Comparison of ENCODE assay signal across 8 cellular contexts in the genomic region with DNA sequence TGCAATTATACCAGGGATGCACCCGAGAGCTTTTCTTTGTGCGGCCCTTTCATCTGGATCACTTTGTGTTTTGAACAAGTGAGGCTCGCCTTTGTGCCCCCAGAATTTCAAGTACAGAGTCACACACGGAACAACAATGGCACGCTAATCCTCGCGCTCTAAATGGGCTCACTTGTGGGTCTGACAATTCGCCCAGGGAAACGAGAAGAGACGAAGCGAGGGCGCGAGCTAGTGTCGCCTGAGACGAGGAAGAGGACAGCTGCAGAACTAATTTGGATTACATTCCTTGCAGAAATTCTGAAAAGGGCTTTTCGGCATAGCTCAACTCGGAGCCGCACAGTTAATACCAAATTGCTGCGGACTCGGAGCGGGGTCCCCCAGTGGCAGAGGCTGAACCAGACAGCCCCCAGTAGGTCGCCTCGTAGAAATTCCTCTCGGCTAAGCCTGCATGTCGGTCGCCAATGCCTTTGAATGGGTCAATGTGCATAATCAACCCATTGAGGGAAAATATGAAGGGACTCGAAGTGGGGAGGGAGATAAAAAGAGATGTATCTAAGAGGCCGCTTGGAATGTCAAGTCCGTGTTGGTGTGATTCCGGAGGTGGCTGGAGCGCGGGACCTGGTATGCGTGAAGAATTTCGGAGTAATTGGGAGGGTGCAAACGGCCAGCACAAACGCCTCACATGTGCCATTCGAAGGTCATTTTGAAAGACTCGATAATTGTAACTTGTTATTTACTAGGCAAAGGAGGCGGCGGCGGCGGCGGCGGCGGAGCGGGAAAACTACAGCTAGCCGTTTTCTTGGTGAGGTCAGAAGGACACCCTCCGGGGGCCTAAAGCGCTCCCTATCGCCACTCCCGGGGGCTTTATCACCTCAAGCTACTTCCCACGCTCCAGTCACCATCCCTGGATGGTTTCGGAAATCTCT. TPM values are rescaled to one million over a fixed set of nuclear protein-coding genes. Genes with fewer than 3 reads are reported as not detected.
A peak's percentile ranks its signal among the peaks of the same experiment; 100 is the strongest.
DNase-seq lines count a peak whose midpoint lies in the region; ATAC-seq, FAIRE-seq and TF ChIP-seq lines count a peak whose summit lies in the region.

No MANE protein-coding gene starts in this region.

- DNase-seq in NCI-H2171 treated with DMSO at 0.1 percent for 48 hours (lab: John Stamatoyannopoulos, UW) (peak; percentile 47), NCI-H2171 (lab: John Stamatoyannopoulos, UW) (no peak), skeletal muscle cell (ENCODE audit: low read depth) (no peak), H54 (ENCODE audit: insufficient read length, low spot score) (no peak)
- no peak for DNase-seq in activated CD4-positive, alpha-beta memory T cell treated with anti-CD3 and anti-CD28 coated beads for 36 hours

- H3K27me3 Mint-ChIP-seq in activated T-helper 17 cell treated with anti-CD3 and anti-CD28 coated beads, Interleukin-2, amount 50 U/mL, for 72 hours = peaks cover 47% of the 10 kb centered on the region
- H3K27me3 Mint-ChIP-seq in activated CD4-positive, alpha-beta memory T cell treated with anti-CD3 and anti-CD28 coated beads for 36 hours = peaks cover 42% of the 10 kb centered on the region

- H3K36me3 Mint-ChIP-seq in activated T-helper 17 cell treated with anti-CD3 and anti-CD28 coated beads, Interleukin-2, amount 50 U/mL, for 72 hours (ENCODE audit: low read depth) = peaks cover 5% of the 10 kb centered on the region
- no peaks in the 10 kb centered on the region for H3K36me3 Mint-ChIP-seq in activated CD4-positive, alpha-beta memory T cell treated with anti-CD3 and anti-CD28 coated beads for 36 hours

- ATAC-seq in activated T-helper 17 cell treated with anti-CD3 and anti-CD28 coated beads, Interleukin-2, amount 50 U/mL, for 72 hours (replicated peaks) = no peak
- no peak for ATAC-seq in HG02763 (IDR thresholded peaks at IDR 0.05; ENCODE audit: unreplicated experiment)

- peak overlapping the region; percentile 74 for H3K4me3 ChIP-seq in iPS-15b (ENCODE audit: low read depth, low read length)
- H3K4me3 ChIP-seq in skeletal muscle cell (ENCODE audit: low read depth, low read length) = peak overlapping the region; percentile 58

- no peaks in the 10 kb centered on the region for H3K9me3 ChIP-seq in iPS-15b (ENCODE audit: control insufficient read depth, insufficient read depth, low read length)

- POLR2A ChIA-PET in activated CD4-positive, alpha-beta memory T cell treated with anti-CD3 and anti-CD28 coated beads for 36 hours (lab: Charles Lee) = no interaction called here

- H3K9ac ChIP-seq in iPS-15b (ENCODE audit: low read depth, low read length) = no peak overlapping the region

- no peak for FAIRE-seq in H54 (lab: Jason Lieb, UNC)

- H3K4me1 ChIP-seq in iPS-15b (ENCODE audit: control insufficient read depth, insufficient read depth, low read length) = peaks cover 8% of the 10 kb centered on the region

- intact Hi-C loops in activated CD4-positive, alpha-beta memory T cell treated with anti-CD3 and anti-CD28 coated beads for 36 hours (cut with micrococcal nuclease) = no loop called here

- peaks cover 59% of the 10 kb centered on the region for H3K27me3 ChIP-seq in iPS-15b (ENCODE audit: control insufficient read depth, insufficient read depth, low read length)

- H3K27ac Mint-ChIP-seq in activated T-helper 17 cell treated with anti-CD3 and anti-CD28 coated beads, Interleukin-2, amount 50 U/mL, for 72 hours = no peak overlapping the region
- H3K27ac Mint-ChIP-seq in activated CD4-positive, alpha-beta memory T cell treated with anti-CD3 and anti-CD28 coated beads for 36 hours = no peak overlapping the region

- H3K9me3 Mint-ChIP-seq in activated T-helper 17 cell treated with anti-CD3 and anti-CD28 coated beads, Interleukin-2, amount 50 U/mL, for 72 hours = no peaks in the 10 kb centered on the region
- H3K9me3 Mint-ChIP-seq in activated CD4-positive, alpha-beta memory T cell treated with anti-CD3 and anti-CD28 coated beads for 36 hours = no peaks in the 10 kb centered on the region

- H3K36me3 ChIP-seq in iPS-15b (ENCODE audit: control insufficient read depth, insufficient read depth, low read length) = no peaks in the 10 kb centered on the region

- TF ChIP-seq POLR2A in H54 (IDR thresholded peaks at IDR 0.05; ENCODE audit: low read depth, low read length) = no peak

- CTCF ChIA-PET in activated CD4-positive, alpha-beta memory T cell treated with anti-CD3 and anti-CD28 coated beads for 36 hours (lab: Charles Lee) = no interaction called here

- peak overlapping the region; percentile 42 for H3K4me3 Mint-ChIP-seq in activated T-helper 17 cell treated with anti-CD3 and anti-CD28 coated beads, Interleukin-2, amount 50 U/mL, for 72 hours
- H3K4me3 Mint-ChIP-seq in activated CD4-positive, alpha-beta memory T cell treated with anti-CD3 and anti-CD28 coated beads for 36 hours = no peak overlapping the region

- H3K4me1 Mint-ChIP-seq in activated T-helper 17 cell treated with anti-CD3 and anti-CD28 coated beads, Interleukin-2, amount 50 U/mL, for 72 hours = no peaks in the 10 kb centered on the region
- peaks cover 18% of the 10 kb centered on the region for H3K4me1 Mint-ChIP-seq in activated CD4-positive, alpha-beta memory T cell treated with anti-CD3 and anti-CD28 coated beads for 36 hours (ENCODE audit: low read depth)

RNA-seq across cellular contexts. Expression of a gene that starts 2.0 kb away (rescaled TPM):
- total RNA-seq in activated T-helper 17 cell treated with anti-CD3 and anti-CD28 coated beads, Interleukin-2, amount 50 U/mL, for 72 hours = not detected
- total RNA-seq in activated CD4-positive, alpha-beta memory T cell treated with anti-CD3 and anti-CD28 coated beads for 36 hours = not detected
